Comparison of ENCODE assay signal across 12 cellular contexts in the genomic region with DNA sequence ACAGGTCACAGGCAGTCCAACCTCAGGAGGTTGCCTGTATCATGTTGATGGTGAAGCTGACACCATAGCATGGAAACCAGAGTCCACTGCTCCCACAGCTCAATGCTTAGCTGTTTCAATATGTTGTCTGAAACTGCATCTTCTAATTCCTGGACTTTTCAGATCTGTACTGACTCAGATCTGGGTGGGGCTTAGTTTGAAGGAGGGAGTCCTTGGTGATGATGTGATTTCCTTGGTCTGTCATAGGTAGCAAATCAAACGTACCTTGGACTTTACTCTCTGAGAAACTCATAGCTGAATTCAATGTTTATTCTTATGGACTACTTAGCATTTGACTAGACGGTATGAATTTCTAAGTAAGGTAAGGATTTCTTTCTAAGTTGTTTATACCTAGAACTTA. TPM values are rescaled to one million over a fixed set of nuclear protein-coding genes. Genes with fewer than 3 reads are reported as not detected.
DNase-seq lines count a peak whose midpoint lies in the region; ATAC-seq and FAIRE-seq lines count a peak whose summit lies in the region.
"Had no signal": no experiment of that assay in that cellular context is flagged by ENCODE, and none has a peak within 500 bp of the region (broad histone marks: within the 10 kb centered on the region; RNA-seq: fewer than 3 reads in every experiment).

A gene with protein sequence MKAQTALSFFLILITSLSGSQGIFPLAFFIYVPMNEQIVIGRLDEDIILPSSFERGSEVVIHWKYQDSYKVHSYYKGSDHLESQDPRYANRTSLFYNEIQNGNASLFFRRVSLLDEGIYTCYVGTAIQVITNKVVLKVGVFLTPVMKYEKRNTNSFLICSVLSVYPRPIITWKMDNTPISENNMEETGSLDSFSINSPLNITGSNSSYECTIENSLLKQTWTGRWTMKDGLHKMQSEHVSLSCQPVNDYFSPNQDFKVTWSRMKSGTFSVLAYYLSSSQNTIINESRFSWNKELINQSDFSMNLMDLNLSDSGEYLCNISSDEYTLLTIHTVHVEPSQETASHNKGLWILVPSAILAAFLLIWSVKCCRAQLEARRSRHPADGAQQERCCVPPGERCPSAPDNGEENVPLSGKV (plus strand): TSS at position 310 of the 400 bp plus-strand sequence. CDS start 55,266 bp downstream, outside the sequence.

- no peaks in the 10 kb centered on the region for H3K27me3 ChIP-seq in GM23248 (replicated peaks; ENCODE audit: insufficient read depth)
- H3K27me3 ChIP-seq: gastroesophageal sphincter, neutrophil had no signal

- no peak within 1 kb of the TSS for H3K27ac ChIP-seq in GM23248
- H3K27ac ChIP-seq in caudate nucleus (ENCODE audit: low read depth, low read length): no peak within 1 kb of the TSS
- H3K27ac ChIP-seq: gastroesophageal sphincter, neutrophil had no signal

- H3K36me3 ChIP-seq in GM23248 (ENCODE audit: low read depth): no peaks in the 10 kb centered on the region
- H3K36me3 ChIP-seq: gastroesophageal sphincter, neutrophil had no signal

- peak; percentile 44 for ATAC-seq in GM18502 (IDR thresholded peaks at IDR 0.05; ENCODE audit: poor library complexity, unreplicated experiment)
- ATAC-seq in left colon: peak; percentile 78
- ATAC-seq in HG03159 (IDR thresholded peaks at IDR 0.05; ENCODE audit: unreplicated experiment): no peak
- ATAC-seq: gastroesophageal sphincter had no signal

- intact Hi-C loops in left colon (cut with DNase I, micrococcal nuclease): no loop called here

- in situ Hi-C loops in GM23248 (cut with MboI): no loop called here
- in situ Hi-C loops in KBM-7 (cut with MboI; ENCODE audit: low pct_unique_long_range_greater_than_20kb, low sequenced_read_pairs): no loop called here

- DNase-seq in GM23248 (peak; percentile 28), RCC 7860 (ENCODE audit: low spot score) (peak; percentile 30), left colon (no peak), KBM-7 (no peak), caudate nucleus (lab: John Stamatoyannopoulos, UW) (no peak), HUDEP-2 (lab: John Stamatoyannopoulos, UW; ENCODE audit: unreplicated experiment in 76 of 76) (no peak)
- DNase-seq: aorta, NCI-H524 treated with DMSO at 0.1 percent for 48 hours had no signal

- H4K20me1 ChIP-seq in GM23248 (ENCODE audit: insufficient read depth): no peaks in the 10 kb centered on the region

- H3K9me2 ChIP-seq in GM23248 (ENCODE audit: insufficient read depth): no peaks in the 10 kb centered on the region

- H3F3A ChIP-seq in GM23248 (ENCODE audit: insufficient read depth): no peaks in the 10 kb centered on the region

- no peak within 1 kb of the TSS for H3K4me2 ChIP-seq in GM23248 (ENCODE audit: unreplicated experiment)

- no peak within 1 kb of the TSS for H3K9ac ChIP-seq in GM23248

- H3K4me3 ChIP-seq in GM23248: no peak within 1 kb of the TSS
- H3K4me3 ChIP-seq: gastroesophageal sphincter had no signal

- WGBS in GM23248 (ENCODE audit: low coverage in 1 of 2, low lambda C conversion rate in 2 of 2, missing lambda C conversion rate in 2 of 2), 2 experiments: 68 to 80% methylated on average over 2 of the region's 2 CpGs

- H3K4me1 ChIP-seq in GM23248 (ENCODE audit: insufficient read depth): no peaks in the 10 kb centered on the region

- no peaks in the 10 kb centered on the region for H3K79me2 ChIP-seq in GM23248 (ENCODE audit: insufficient read depth)

- H2AFZ ChIP-seq in GM23248: no peak within 1 kb of the TSS

- no peaks in the 10 kb centered on the region for H3K9me3 ChIP-seq in GM23248 (ENCODE audit: low read depth)
- H3K9me3 ChIP-seq: neutrophil had no signal

- FAIRE-seq in RCC 7860 (lab: Jason Lieb, UNC): no peak

RNA-seq across cellular contexts. Expression of the gene that starts here (rescaled TPM):
- not detected in 2 replicates for total RNA-seq in GM23248 (2014; rRNA removed; shearing (Covaris generic))
- not detected in 2 replicates for polyA plus RNA-seq in GM23248 (2016; fragmentation: Nextera tagmentation; extraction: Ambion mirVana)
- 100 to 1,000 TPM; 148 to 183 TPM for total RNA-seq in left colon
- total RNA-seq: aorta, gastroesophageal sphincter had no signal

Comparison
In these comparisons a context has a peak if more than half of its experiments do, and no peak if none do; other contexts are left out.
1. RNA of the gene that starts here (total RNA-seq): 148 to 183 TPM in left colon; not detected in GM23248; every median in the first group is over 100 times any median in the second.
2. Peak in DNase-seq in GM23248; RNA of the gene not detected or under 1 TPM.